Comparison of ENCODE assay signal across 10 cellular contexts in the genomic region with DNA sequence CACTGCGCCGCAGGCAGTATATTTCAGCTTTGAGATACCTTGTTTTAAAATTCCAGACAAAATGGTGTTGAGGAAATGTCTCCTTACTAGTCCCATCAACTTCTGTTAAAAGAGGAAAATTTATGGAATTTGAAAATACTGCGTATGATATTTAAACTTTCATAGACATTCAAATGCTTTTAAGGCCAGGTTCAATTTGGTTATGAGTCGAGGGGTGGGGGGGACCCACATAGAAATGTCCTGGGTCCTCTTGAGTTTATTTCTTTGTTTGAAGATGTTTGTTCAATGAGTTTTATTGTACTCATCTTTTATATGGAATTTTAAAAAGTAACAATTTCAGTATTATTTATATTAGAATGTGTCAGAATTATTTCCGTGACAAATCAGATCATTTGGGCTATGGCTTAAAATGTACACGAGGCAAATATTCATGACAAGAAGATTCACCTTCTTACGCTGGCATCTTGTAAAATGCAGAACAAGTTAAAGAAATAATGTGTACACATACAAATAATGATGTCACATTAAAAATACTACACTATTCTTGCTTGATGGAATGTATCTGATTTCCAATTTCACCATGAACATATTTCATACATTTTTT. TPM values are rescaled to one million over a fixed set of nuclear protein-coding genes. Genes with fewer than 3 reads are reported as not detected.
DNase-seq lines count a peak whose midpoint lies in the region; ATAC-seq and TF ChIP-seq lines count a peak whose summit lies in the region.
"Had no signal": no experiment of that assay in that cellular context is flagged by ENCODE, and none has a peak within 500 bp of the region (broad histone marks: within the 10 kb centered on the region; RNA-seq: fewer than 3 reads in every experiment).

No MANE protein-coding gene starts in this region.

- H3K4me1 Mint-ChIP-seq in activated CD8-positive, alpha-beta memory T cell treated with anti-CD3 and anti-CD28 coated beads, Interleukin-2, amount 10 ng/mL, durations not matched to agents 7 days and 5 days: peaks cover 27% of the 10 kb centered on the region
- H3K4me1 Mint-ChIP-seq in immature natural killer cell (peaks cover 42 to 49% of the 10 kb centered on the region in 2 donors), mesothelial cell of epicardium (peaks cover 3% of the 10 kb centered on the region)

- no TSS peak for BruUV-seq in OCI-LY7 (replicated peaks; lab: Mats Ljungman, UMichigan)

- H3K9me3 ChIP-seq in OCI-LY7 (ENCODE audit: low read length) (no peaks in the 10 kb centered on the region), stomach (no peaks in the 10 kb centered on the region)

- no peak for TF ChIP-seq POLR2A in stomach (IDR thresholded peaks at IDR 0.05)

- peaks cover 10% of the 10 kb centered on the region; the same call in 1 of the 2 replicates for H3K36me3 ChIP-seq in OCI-LY7 (ENCODE audit: insufficient read depth, low read length)
- no peaks in the 10 kb centered on the region for H3K36me3 ChIP-seq in stomach

- DNase-seq in activated CD8-positive, alpha-beta memory T cell treated with anti-CD3 and anti-CD28 coated beads, Interleukin-2, amount 10 ng/mL, durations not matched to agents 7 days and 5 days: no peak
- no peak for DNase-seq in activated CD8-positive, alpha-beta memory T cell treated with anti-CD3 and anti-CD28 coated beads for 24 hours
- DNase-seq in OCI-LY7 (ENCODE audit: low spot score) (no peak), immature natural killer cell (no peak), stomach (no peak), mesothelial cell of epicardium (ENCODE audit: low spot score in 2 of 2, unreplicated experiment in 2 of 2) (no peak)

- H3K4me2 ChIP-seq in OCI-LY7 (ENCODE audit: low read length): peak overlapping the region; percentile 99

- intact Hi-C loops in OCI-LY7 (cut with micrococcal nuclease; ENCODE audit: unreplicated experiment) (loop anchor here (1.0 to 5.0 kb wide), 5 partner anchors 23 to 111 kb away; no protein-coding TSS in a partner anchor), stomach (cut with DNase I; ENCODE audit: low total_unique reads) (no loop called here)

- H4K20me1 ChIP-seq in OCI-LY7 (ENCODE audit: insufficient read depth, low read length): no peaks in the 10 kb centered on the region

- H3K36me3 Mint-ChIP-seq in activated CD8-positive, alpha-beta memory T cell treated with anti-CD3 and anti-CD28 coated beads, Interleukin-2, amount 10 ng/mL, durations not matched to agents 7 days and 5 days: peaks cover 58% of the 10 kb centered on the region
- H3K36me3 Mint-ChIP-seq in immature natural killer cell (peaks cover 16 to 27% (median 23%) of the 10 kb centered on the region in 3 donors), mesothelial cell of epicardium (no peaks in the 10 kb centered on the region)

- H3K4me3 ChIP-seq in OCI-LY7 (ENCODE audit: low read depth, low read length, poor library complexity, severe bottlenecking): peak overlapping the region; percentile 71
- H3K4me3 ChIP-seq in stomach: peak overlapping the region; percentile 4 to 65 (median 55)

- H2AFZ ChIP-seq in OCI-LY7 (ENCODE audit: low read length): no peak overlapping the region; the same call in 1 of the 2 replicates

- H3K4me1 ChIP-seq in OCI-LY7 (ENCODE audit: insufficient read depth, low read length, poor library complexity, severe bottlenecking) (peaks cover 24% of the 10 kb centered on the region), stomach (peaks cover 0 to 18% (median 12%) of the 10 kb centered on the region in 4 donors)

- peaks cover 0 to 71% (median 33%) of the 10 kb centered on the region in 3 donors for H3K27me3 ChIP-seq in stomach

- ATAC-seq in activated CD8-positive, alpha-beta memory T cell treated with anti-CD3 and anti-CD28 coated beads, Interleukin-2, amount 10 ng/mL, durations not matched to agents 7 days and 5 days: no peak
- ATAC-seq in HG03354 (IDR thresholded peaks at IDR 0.05; ENCODE audit: poor library complexity, severe bottlenecking, unreplicated experiment) (no peak), GM18858 (IDR thresholded peaks at IDR 0.05; ENCODE audit: unreplicated experiment) (no peak)

- H3K9me3 Mint-ChIP-seq in activated CD8-positive, alpha-beta memory T cell treated with anti-CD3 and anti-CD28 coated beads, Interleukin-2, amount 10 ng/mL, durations not matched to agents 7 days and 5 days (ENCODE audit: low read depth): no peaks in the 10 kb centered on the region
- no peaks in the 10 kb centered on the region for H3K9me3 Mint-ChIP-seq in immature natural killer cell
- no peaks in the 10 kb centered on the region for H3K9me3 Mint-ChIP-seq in mesothelial cell of epicardium

- no peak for TF ChIP-seq EP300 in stomach (IDR thresholded peaks at IDR 0.05)

- peaks cover 58% of the 10 kb centered on the region for H3K79me2 ChIP-seq in OCI-LY7 (ENCODE audit: insufficient read depth, low read depth, low read length)

- POLR2A ChIA-PET in OCI-LY7 (lab: Charles Lee): interaction anchor here (1.0 to 12.8 kb wide), 20 partner anchors 9 to 158 kb away, joined by 3 to 293 read pairs (median 5); no protein-coding TSS in a partner anchor

- H3K27me3 Mint-ChIP-seq in activated CD8-positive, alpha-beta memory T cell treated with anti-CD3 and anti-CD28 coated beads, Interleukin-2, amount 10 ng/mL, durations not matched to agents 7 days and 5 days: no peaks in the 10 kb centered on the region
- H3K27me3 Mint-ChIP-seq in immature natural killer cell (ENCODE audit: low read depth in 3 of 3) (peaks cover 10 to 20% (median 16%) of the 10 kb centered on the region in 3 donors), mesothelial cell of epicardium (ENCODE audit: low read depth) (peaks cover 85% of the 10 kb centered on the region)

- 58 to 73% (median 72%) methylated on average over 7 of the region's 7 CpGs for WGBS in stomach, 5 donors

- CTCF ChIA-PET in activated CD8-positive, alpha-beta memory T cell treated with anti-CD3 and anti-CD28 coated beads, Interleukin-2, amount 10 ng/mL, durations not matched to agents 7 days and 5 days (lab: Charles Lee): interaction anchor here (0.6 to 17.9 kb wide), 12 partner anchors 8 to 102 kb away, joined by 3 to 197 read pairs (median 6); no protein-coding TSS in a partner anchor
- CTCF ChIA-PET in OCI-LY7 (lab: Charles Lee; ENCODE audit: unreplicated experiment): no interaction called here

- H3K4me3 Mint-ChIP-seq in activated CD8-positive, alpha-beta memory T cell treated with anti-CD3 and anti-CD28 coated beads, Interleukin-2, amount 10 ng/mL, durations not matched to agents 7 days and 5 days: peak overlapping the region; percentile 91
- peak overlapping the region; percentile 98 to 100 (median 99) for H3K4me3 Mint-ChIP-seq in immature natural killer cell
- H3K4me3 Mint-ChIP-seq in mesothelial cell of epicardium: no peak overlapping the region

- H3K27ac ChIP-seq in OCI-LY7 (ENCODE audit: low read depth, low read length, poor library complexity, severe bottlenecking) (peak overlapping the region; percentile 86), stomach (peak overlapping the region; percentile 46 to 88 (median 77))
- H3K27ac ChIP-seq: VCaP had no signal

- no peak for TF ChIP-seq CTCF in OCI-LY7 (conservative IDR thresholded peaks at IDR 0.05; ENCODE audit: low read length)
- TF ChIP-seq CTCF in stomach (IDR thresholded peaks at IDR 0.05): no peak
- TF ChIP-seq CTCF in mesothelial cell of epicardium (IDR thresholded peaks at IDR 0.05; ENCODE audit: unreplicated experiment): no peak

- H3K9me2 ChIP-seq in OCI-LY7 (ENCODE audit: insufficient read depth, low read length): no peaks in the 10 kb centered on the region

- peak overlapping the region; percentile 97 for H3K27ac Mint-ChIP-seq in activated CD8-positive, alpha-beta memory T cell treated with anti-CD3 and anti-CD28 coated beads, Interleukin-2, amount 10 ng/mL, durations not matched to agents 7 days and 5 days
- H3K27ac Mint-ChIP-seq in immature natural killer cell (peak overlapping the region; percentile 88 to 97 (median 97)), mesothelial cell of epicardium (no peak overlapping the region)

RNA-seq across cellular contexts. Expression of a gene that starts 1.3 kb away (rescaled TPM):
- total RNA-seq in activated CD8-positive, alpha-beta memory T cell treated with anti-CD3 and anti-CD28 coated beads, Interleukin-2, amount 10 ng/mL, durations not matched to agents 7 days and 5 days: 100 to 1,000 TPM; 348 to 374 TPM
- total RNA-seq in OCI-LY7 (2014; rRNA removed; shearing (Covaris generic)): 90.0 and 108 TPM in 2 replicates
- total RNA-seq in OCI-LY7 (2022) (161 and 163 TPM in 2 replicates), stomach (100 to 1,000 TPM in 1 of 5 donors, 10 to 100 TPM in 3, 1 to 10 TPM in 1; 4.5 to 139 (median 14.0) TPM), mesothelial cell of epicardium (1.7 to 2.5 TPM (median 1.8 TPM) in 3 replicates)
- polyA plus RNA-seq in immature natural killer cell (100 to 1,000 TPM in 1 of 3 donors, 10 to 100 TPM in 2; 79.5 to 307 (median 91.3) TPM), stomach (1 to 10 TPM; 1.5 to 6.4 (median 1.8) TPM)
- total RNA-seq: G401 had no signal
